20 cellular contexts compared by ENCODE assay signal in the genomic region with DNA sequence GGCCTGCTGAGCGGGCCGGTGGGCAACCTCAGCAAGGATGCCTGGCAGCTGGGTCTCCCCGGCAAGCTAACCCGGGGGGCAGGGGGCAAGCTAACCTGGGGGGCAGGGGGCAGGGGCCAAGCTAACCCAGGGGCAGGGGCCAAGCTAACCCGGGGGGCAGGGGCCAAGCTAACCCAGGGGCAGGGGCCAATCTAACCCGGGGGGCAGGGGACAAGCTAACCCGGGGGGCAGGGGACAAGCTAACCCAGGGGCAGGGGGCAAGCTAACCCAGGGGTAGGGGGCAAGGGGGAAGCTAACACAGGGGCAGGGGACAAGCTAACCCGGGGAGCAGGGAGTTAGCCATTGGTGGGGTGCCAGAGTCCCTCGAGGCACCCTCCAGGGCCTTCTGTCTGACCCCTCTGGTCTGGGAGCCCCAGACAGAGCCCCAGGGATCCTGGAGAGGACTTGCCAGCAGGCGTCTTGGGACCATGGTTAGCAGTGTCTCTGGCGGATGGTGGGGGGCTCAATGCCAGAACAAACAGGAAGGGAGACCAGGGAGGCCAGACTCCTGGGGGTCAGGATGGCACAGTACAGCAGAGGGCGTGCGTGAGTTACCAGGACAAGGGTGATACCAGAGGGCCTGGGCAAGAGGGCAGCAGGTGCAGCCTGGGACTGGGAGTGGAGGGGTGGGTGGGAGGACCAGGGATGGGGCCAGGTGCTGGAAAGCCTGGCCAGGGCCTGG. TPM values are rescaled to one million over a fixed set of nuclear protein-coding genes. Genes with fewer than 3 reads are reported as not detected.
DNase-seq lines count a peak whose midpoint lies in the region; ATAC-seq and TF ChIP-seq lines count a peak whose summit lies in the region.
"Had no signal": no experiment of that assay in that cellular context is flagged by ENCODE, and none has a peak within 500 bp of the region (broad histone marks: within the 10 kb centered on the region; RNA-seq: fewer than 3 reads in every experiment).

No MANE protein-coding gene starts in this region.

- 73% methylated on average over 13 of the region's 13 CpGs for WGBS in liver

- H3K27me3 Mint-ChIP-seq in type B pancreatic cell, result peaks cover 9% of the 10 kb centered on the region

- H3K9me3 Mint-ChIP-seq in activated naive CD4-positive, alpha-beta T cell treated with anti-CD3 and anti-CD28 coated beads, Interleukin-2, amount 50 U/mL, for 72 hours, result no peaks in the 10 kb centered on the region
- H3K9me3 Mint-ChIP-seq in type B pancreatic cell, result peaks cover 4% of the 10 kb centered on the region
- H3K9me3 Mint-ChIP-seq: activated CD8-positive, alpha-beta T cell treated with anti-CD3 and anti-CD28 coated beads for 36 hours; CD4-positive, alpha-beta T cell; stimulated activated naive CD8-positive, alpha-beta T cell treated with anti-CD3 and anti-CD28 coated beads, Interleukin-15, Interleukin-2, amounts not matched to agents 100 ng/mL and 50 ng/mL, for 24 hours had no signal

- H3K4me1 Mint-ChIP-seq in type B pancreatic cell (ENCODE audit: unreplicated experiment), result no peaks in the 10 kb centered on the region

- TF ChIP-seq CTCF in liver (IDR thresholded peaks at IDR 0.05; ENCODE audit: low read depth, low read length, missing input control) (peak; percentile 20), type B pancreatic cell (conservative IDR thresholded peaks at IDR 0.05) (no peak)

- no peak for TF ChIP-seq RAD21 in liver (IDR thresholded peaks at IDR 0.05)

- H3K4me1 ChIP-seq in SJSA1 (replicated peaks) (peaks cover 30% of the 10 kb centered on the region), liver (ENCODE audit: control insufficient read depth in 4 of 4, insufficient read depth in 4 of 4, low read length in 3 of 4) (peaks cover 4 to 14% (median 12%) of the 10 kb centered on the region in 4 donors)

- H3K36me3 ChIP-seq in SJSA1 (no peaks in the 10 kb centered on the region), liver (ENCODE audit: control insufficient read depth in 4 of 4, insufficient read depth in 3 of 4, low read depth in 1 of 4, low read length in 3 of 4) (no peaks in the 10 kb centered on the region)

- no peak overlapping the region for H3K4me3 Mint-ChIP-seq in type B pancreatic cell
- H3K4me3 Mint-ChIP-seq: activated CD8-positive, alpha-beta T cell treated with anti-CD3 and anti-CD28 coated beads for 36 hours; CD4-positive, alpha-beta T cell; stimulated activated naive CD8-positive, alpha-beta T cell treated with anti-CD3 and anti-CD28 coated beads, Interleukin-15, Interleukin-2, amounts not matched to agents 100 ng/mL and 50 ng/mL, for 24 hours had no signal

- no peaks in the 10 kb centered on the region for H3K27me3 ChIP-seq in SJSA1 (replicated peaks)
- no peaks in the 10 kb centered on the region for H3K27me3 ChIP-seq in liver (ENCODE audit: control insufficient read depth in 4 of 4, insufficient read depth in 4 of 4, low read length in 3 of 4)

- peak; percentile 9 for DNase-seq in activated naive CD4-positive, alpha-beta T cell treated with anti-CD3 and anti-CD28 coated beads, Interleukin-2, amount 50 U/mL, for 16 hours
- DNase-seq in activated naive CD4-positive, alpha-beta T cell treated with anti-CD3 and anti-CD28 coated beads, Interleukin-2, amount 50 U/mL, for 72 hours (ENCODE audit: low spot score in 2 of 2), result no peak
- DNase-seq in SJSA1 (ENCODE audit: low read depth in 1 of 2, low spot score in 2 of 2) (no peak), type B pancreatic cell (ENCODE audit: extremely low spot score, unreplicated experiment) (no peak), amygdala (lab: John Stamatoyannopoulos, UW) (no peak), globus pallidus (ENCODE audit: low spot score) (no peak)
- DNase-seq: ACHN; activated CD8-positive, alpha-beta T cell treated with anti-CD3 and anti-CD28 coated beads for 36 hours; CD4-positive, alpha-beta T cell; left colon; NCI-H1436 treated with DMSO at 0.1 percent for 48 hours; NCI-H345 had no signal

- no peak for ATAC-seq in activated naive CD4-positive, alpha-beta T cell treated with anti-CD3 and anti-CD28 coated beads, Interleukin-2, amount 50 U/mL, for 72 hours
- ATAC-seq in HG03521 (IDR thresholded peaks at IDR 0.05; ENCODE audit: unreplicated experiment), result no peak
- ATAC-seq: activated CD8-positive, alpha-beta T cell treated with anti-CD3 and anti-CD28 coated beads for 36 hours; left colon had no signal

- H3K9ac ChIP-seq in liver (ENCODE audit: low read depth in 1 of 2, low read length in 2 of 2), result no peak overlapping the region

- H3K36me3 Mint-ChIP-seq in activated naive CD4-positive, alpha-beta T cell treated with anti-CD3 and anti-CD28 coated beads, Interleukin-2, amount 50 U/mL, for 72 hours, result no peaks in the 10 kb centered on the region
- H3K36me3 Mint-ChIP-seq in type B pancreatic cell, result peaks cover 3% of the 10 kb centered on the region

- H3K9me3 ChIP-seq in SJSA1 (replicated peaks) (no peaks in the 10 kb centered on the region; the same call in 1 of the 2 replicates), liver (ENCODE audit: control insufficient read depth in 4 of 4, low read length in 3 of 4) (no peaks in the 10 kb centered on the region)

- H3K27ac ChIP-seq in SJSA1 (peak overlapping the region; percentile 82), liver (ENCODE audit: low read depth in 1 of 2, low read length in 2 of 2) (no peak overlapping the region)

- peak overlapping the region in 1 of 2 donors; percentile 33 for H3K27ac Mint-ChIP-seq in activated naive CD4-positive, alpha-beta T cell treated with anti-CD3 and anti-CD28 coated beads, Interleukin-2, amount 50 U/mL, for 72 hours
- H3K27ac Mint-ChIP-seq in type B pancreatic cell, result peak overlapping the region; percentile 23
- H3K27ac Mint-ChIP-seq: activated CD8-positive, alpha-beta T cell treated with anti-CD3 and anti-CD28 coated beads for 36 hours; CD4-positive, alpha-beta T cell; stimulated activated naive CD8-positive, alpha-beta T cell treated with anti-CD3 and anti-CD28 coated beads, Interleukin-15, Interleukin-2, amounts not matched to agents 100 ng/mL and 50 ng/mL, for 24 hours had no signal

- H3K4me3 ChIP-seq in SJSA1 (no peak overlapping the region), liver (ENCODE audit: low read depth in 1 of 3, low read length in 3 of 3) (no peak overlapping the region)

TF ChIP-seq in liver, 16 proteins besides CTCF, POLR2A, EP300 and RAD21 (continues in another document):
- TF ChIP-seq RXRA (IDR thresholded peaks at IDR 0.05) (no peak), HNF4A (conservative IDR thresholded peaks at IDR 0.05) (no peak), YY1 (IDR thresholded peaks at IDR 0.05) (no peak), JUND (IDR thresholded peaks at IDR 0.05) (no peak), TAF1 (conservative IDR thresholded peaks at IDR 0.05) (no peak), SP1 (IDR thresholded peaks at IDR 0.05) (no peak), FOXA2 (IDR thresholded peaks at IDR 0.05) (no peak), FOXA1 (IDR thresholded peaks at IDR 0.05) (no peak)
- TF ChIP-seq, protein P1, sequence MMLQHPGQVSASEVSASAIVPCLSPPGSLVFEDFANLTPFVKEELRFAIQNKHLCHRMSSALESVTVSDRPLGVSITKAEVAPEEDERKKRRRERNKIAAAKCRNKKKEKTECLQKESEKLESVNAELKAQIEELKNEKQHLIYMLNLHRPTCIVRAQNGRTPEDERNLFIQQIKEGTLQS (IDR thresholded peaks at IDR 0.05), result no peak
- TF ChIP-seq, protein P2, sequence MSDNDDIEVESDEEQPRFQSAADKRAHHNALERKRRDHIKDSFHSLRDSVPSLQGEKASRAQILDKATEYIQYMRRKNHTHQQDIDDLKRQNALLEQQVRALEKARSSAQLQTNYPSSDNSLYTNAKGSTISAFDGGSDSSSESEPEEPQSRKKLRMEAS (IDR thresholded peaks at IDR 0.05), result no peak
- TF ChIP-seq, protein P3, sequence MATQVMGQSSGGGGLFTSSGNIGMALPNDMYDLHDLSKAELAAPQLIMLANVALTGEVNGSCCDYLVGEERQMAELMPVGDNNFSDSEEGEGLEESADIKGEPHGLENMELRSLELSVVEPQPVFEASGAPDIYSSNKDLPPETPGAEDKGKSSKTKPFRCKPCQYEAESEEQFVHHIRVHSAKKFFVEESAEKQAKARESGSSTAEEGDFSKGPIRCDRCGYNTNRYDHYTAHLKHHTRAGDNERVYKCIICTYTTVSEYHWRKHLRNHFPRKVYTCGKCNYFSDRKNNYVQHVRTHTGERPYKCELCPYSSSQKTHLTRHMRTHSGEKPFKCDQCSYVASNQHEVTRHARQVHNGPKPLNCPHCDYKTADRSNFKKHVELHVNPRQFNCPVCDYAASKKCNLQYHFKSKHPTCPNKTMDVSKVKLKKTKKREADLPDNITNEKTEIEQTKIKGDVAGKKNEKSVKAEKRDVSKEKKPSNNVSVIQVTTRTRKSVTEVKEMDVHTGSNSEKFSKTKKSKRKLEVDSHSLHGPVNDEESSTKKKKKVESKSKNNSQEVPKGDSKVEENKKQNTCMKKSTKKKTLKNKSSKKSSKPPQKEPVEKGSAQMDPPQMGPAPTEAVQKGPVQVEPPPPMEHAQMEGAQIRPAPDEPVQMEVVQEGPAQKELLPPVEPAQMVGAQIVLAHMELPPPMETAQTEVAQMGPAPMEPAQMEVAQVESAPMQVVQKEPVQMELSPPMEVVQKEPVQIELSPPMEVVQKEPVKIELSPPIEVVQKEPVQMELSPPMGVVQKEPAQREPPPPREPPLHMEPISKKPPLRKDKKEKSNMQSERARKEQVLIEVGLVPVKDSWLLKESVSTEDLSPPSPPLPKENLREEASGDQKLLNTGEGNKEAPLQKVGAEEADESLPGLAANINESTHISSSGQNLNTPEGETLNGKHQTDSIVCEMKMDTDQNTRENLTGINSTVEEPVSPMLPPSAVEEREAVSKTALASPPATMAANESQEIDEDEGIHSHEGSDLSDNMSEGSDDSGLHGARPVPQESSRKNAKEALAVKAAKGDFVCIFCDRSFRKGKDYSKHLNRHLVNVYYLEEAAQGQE (IDR thresholded peaks at IDR 0.05), result no peak

RNA-seq across cellular contexts. Expression of a gene that starts 16.1 kb away (rescaled TPM):
- 1 to 10 TPM in 1 of 2 donors, under 1 TPM in 1; 0.31 to 2.0 TPM for total RNA-seq in activated naive CD4-positive, alpha-beta T cell treated with anti-CD3 and anti-CD28 coated beads, Interleukin-2, amount 50 U/mL, for 72 hours
- 29.7 and 31.5 TPM in 2 replicates for total RNA-seq in SJSA1 (2014; rRNA removed; shearing (Covaris generic))
- total RNA-seq in liver (1,000 to 10,000 TPM in 1 of 2 donors, 10 to 100 TPM in 1; 70.5 to 1,440 TPM), type B pancreatic cell (ENCODE audit: low replicate concordance) (2,350 and 3,865 TPM in 2 replicates)
- 100 to 1,000 TPM; 125 to 259 TPM for polyA plus RNA-seq in liver
- total RNA-seq: CD4-positive, alpha-beta T cell had no signal

RNA-seq across cellular contexts. Expression of a gene that starts 37.9 kb away (rescaled TPM):
- not detected for total RNA-seq in activated naive CD4-positive, alpha-beta T cell treated with anti-CD3 and anti-CD28 coated beads, Interleukin-2, amount 50 U/mL, for 72 hours
- not detected in 2 replicates for total RNA-seq in SJSA1 (2014; rRNA removed; shearing (Covaris generic))
- total RNA-seq in liver (under 1 TPM in 1 of 2 donors, not detected in 1; 0.37 TPM), type B pancreatic cell (ENCODE audit: low replicate concordance) (1,584 and 3,976 TPM in 2 replicates)
- under 1 TPM in 1 of 2 donors, not detected in 1; 0.16 TPM for polyA plus RNA-seq in liver
- total RNA-seq: activated CD8-positive, alpha-beta T cell treated with anti-CD3 and anti-CD28 coated beads for 36 hours; CD4-positive, alpha-beta T cell; cerebellum; fibroblast of villous mesenchyme; H4; HT-29; urinary bladder had no signal

RNA-seq across cellular contexts. Expression of a gene that starts 48.5 kb away (rescaled TPM):
- not detected for total RNA-seq in activated naive CD4-positive, alpha-beta T cell treated with anti-CD3 and anti-CD28 coated beads, Interleukin-2, amount 50 U/mL, for 72 hours
- total RNA-seq in SJSA1 (2014; rRNA removed; shearing (Covaris generic)), result not detected in 2 replicates
- total RNA-seq in liver (not detected), type B pancreatic cell (ENCODE audit: low replicate concordance) (2.2 and 11.1 TPM in 2 replicates)
- under 1 TPM; 0.13 to 0.24 TPM for polyA plus RNA-seq in liver
- total RNA-seq: activated CD8-positive, alpha-beta T cell treated with anti-CD3 and anti-CD28 coated beads for 36 hours; CD4-positive, alpha-beta T cell; fibroblast of villous mesenchyme; H4; left colon had no signal

Comparison
In these comparisons a context has a peak if more than half of its experiments do, and no peak if none do; other contexts are left out.
1. RNA of a gene that starts 16.1 kb away (total RNA-seq): 2,350 to 3,865 TPM in type B pancreatic cell, 70.5 to 1,440 TPM in liver and 29.7 to 31.5 TPM in SJSA1; 0.31 to 2.0 TPM in activated naive CD4-positive, alpha-beta T cell treated with anti-CD3 and anti-CD28 coated beads, Interleukin-2, amount 50 U/mL, for 72 hours; every median in the first group is over 10 times any median in the second.
2. RNA of a gene that starts 37.9 kb away (total RNA-seq): 1,584 to 3,976 TPM in type B pancreatic cell; 0.37 TPM in liver, not detected in activated naive CD4-positive, alpha-beta T cell treated with anti-CD3 and anti-CD28 coated beads, Interleukin-2, amount 50 U/mL, for 72 hours and not detected in SJSA1; every median in the first group is over 1,000 times any median in the second.